In the genomic region with DNA sequence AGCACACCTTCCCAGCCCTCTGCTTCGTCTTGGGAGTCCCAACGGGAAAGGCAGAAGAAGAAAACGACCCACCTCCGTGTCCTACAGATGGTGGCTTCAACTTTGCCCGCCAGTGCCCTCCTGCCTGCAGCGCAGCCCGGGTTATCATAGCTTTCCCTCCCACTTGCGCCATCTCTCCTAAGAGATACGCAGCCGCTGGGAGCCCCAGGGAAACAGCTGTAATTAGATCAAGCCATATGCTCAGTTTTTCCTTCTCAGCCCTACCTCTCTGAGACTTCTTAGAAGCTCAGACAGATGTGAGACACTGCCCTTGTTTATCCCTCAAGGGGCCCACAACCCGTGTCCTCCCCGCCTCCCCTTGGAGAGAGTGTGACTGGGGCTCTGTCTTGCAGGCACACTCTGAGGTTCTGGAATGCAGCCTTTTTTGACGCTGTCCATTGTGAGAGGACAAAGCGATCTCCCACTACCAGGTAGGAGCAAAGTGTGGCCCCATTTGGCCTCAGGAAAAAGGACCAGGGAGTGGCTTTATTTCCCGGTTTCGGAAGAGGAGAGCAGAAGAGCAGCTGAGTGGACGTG, we compare ENCODE assay signal across 33 cellular contexts. TPM values are rescaled to one million over a fixed set of nuclear protein-coding genes. Genes with fewer than 3 reads are reported as not detected.
DNase-seq lines count a peak whose midpoint lies in the region; ATAC-seq, FAIRE-seq and TF ChIP-seq lines count a peak whose summit lies in the region.
"Had no signal": no experiment of that assay in that cellular context is flagged by ENCODE, and none has a peak within 500 bp of the region (broad histone marks: within the 10 kb centered on the region; RNA-seq: fewer than 3 reads in every experiment).

No MANE protein-coding gene starts in this region.

- TF ChIP-seq EP300 in H1 (IDR thresholded peaks at IDR 0.05; ENCODE audit: borderline replicate concordance in 1 of 2, low read depth in 2 of 2, low read length in 2 of 2): no peak

- FAIRE-seq in H1 (lab: Jason Lieb, UNC): no peak

- H3K4me2 ChIP-seq in H1 (ENCODE audit: insufficient read depth in 1 of 2, low read depth in 2 of 2, low read length in 2 of 2) (peak overlapping the region; percentile 68 to 70; a peak in 2 of 4 replicates), neuronal stem cell (ENCODE audit: insufficient read depth, low read length, poor library complexity, severe bottlenecking) (no peak overlapping the region)

- H2AK5ac ChIP-seq in H1 (ENCODE audit: low read depth, low read length): no peak overlapping the region
- H2AK5ac ChIP-seq in neuronal stem cell (ENCODE audit: low read depth, low read length): peak overlapping the region; percentile 90

- H3K23ac ChIP-seq in H1 (ENCODE audit: insufficient read length): no peak overlapping the region
- no peak overlapping the region for H3K23ac ChIP-seq in neuronal stem cell (ENCODE audit: low read depth, low read length, poor library complexity)

- H2AFZ ChIP-seq in H1 (ENCODE audit: low read length): no peak overlapping the region
- H2AFZ ChIP-seq in neuronal stem cell (ENCODE audit: low read length): peak overlapping the region; percentile 36

- TF ChIP-seq CTCF in CD8-positive, alpha-beta T cell (IDR thresholded peaks at IDR 0.05): no peak
- TF ChIP-seq CTCF in H1 (IDR thresholded peaks at IDR 0.05; ENCODE audit: control extremely low read depth in 1 of 3, insufficient read depth in 1 of 3, low read depth in 1 of 3, low read length in 3 of 3) (no peak), dorsolateral prefrontal cortex (IDR thresholded peaks at IDR 0.05 in 54 of 56, conservative IDR thresholded peaks at IDR 0.05 in 2 of 56; ENCODE audit: low read depth in 1 of 56, partially characterized antibody in 56 of 56) (no peak)

- H3K4me3 ChIP-seq in CD8-positive, alpha-beta T cell (ENCODE audit: low read depth, low read length): no peak overlapping the region
- H3K4me3 ChIP-seq in HUES64 (ENCODE audit: low read length) (no peak overlapping the region), H1 (ENCODE audit: extremely low read depth in 1 of 4, insufficient read depth in 2 of 4, low read depth in 3 of 4, low read length in 4 of 4) (peak overlapping the region in 1 of 4 experiments; percentile 46; a peak in 1 of 8 replicates), neuronal stem cell (ENCODE audit: low read length in 2 of 2) (no peak overlapping the region), dorsolateral prefrontal cortex (no peak overlapping the region)
- H3K4me3 ChIP-seq: breast epithelium, colonic mucosa, K562, MG63 had no signal

- H3K18ac ChIP-seq in H1 (ENCODE audit: extremely low read depth, low read length) (peak overlapping the region; percentile 60; the same call in 1 of the 2 replicates), neuronal stem cell (ENCODE audit: low read length) (peak overlapping the region; percentile 99)

- H2BK120ac ChIP-seq in H1 (replicated peaks; ENCODE audit: low read depth, low read length) (no peak overlapping the region), neuronal stem cell (ENCODE audit: low read depth, low read length) (no peak overlapping the region)

- no peak overlapping the region for H3K4me3 Mint-ChIP-seq in CD8-positive, alpha-beta T cell
- H3K4me3 Mint-ChIP-seq: endodermal cell; HFFc6; memory B cell; stimulated activated effector memory CD8-positive, alpha-beta T cell treated with anti-CD3 and anti-CD28 coated beads, Interleukin-12 subunit alpha, Interleukin-12 subunit beta, amount 100 ng/mL, for 72 hours had no signal

- H3K36me3 Mint-ChIP-seq in CD8-positive, alpha-beta T cell: peaks cover 34% of the 10 kb centered on the region
- H3K36me3 Mint-ChIP-seq: stimulated activated effector memory CD8-positive, alpha-beta T cell treated with anti-CD3 and anti-CD28 coated beads, Interleukin-12 subunit alpha, Interleukin-12 subunit beta, amount 100 ng/mL, for 72 hours had no signal

- 74% methylated on average over 17 of the region's 17 CpGs for WGBS in HUES64
- 69% methylated on average over 17 of the region's 17 CpGs; no CpG with 5 or more reads in 1 of the 2 experiments for WGBS in H1 (ENCODE audit: extremely low coverage in 1 of 2, insufficient coverage in 1 of 2, insufficient read length in 1 of 2, insufficient replicate concordance in 2 of 2, low coverage in 1 of 2, low lambda C conversion rate in 2 of 2, missing lambda C conversion rate in 1 of 2), 2 experiments
- WGBS in neuronal stem cell (ENCODE audit: extremely low coverage in 2 of 2, insufficient read length in 2 of 2, insufficient replicate concordance in 1 of 2), 2 donors: no CpG with 5 or more reads among the region's 17 CpGs

- POLR2A ChIA-PET in CD8-positive, alpha-beta T cell (lab: Charles Lee): no interaction called here
- POLR2A ChIA-PET in H1 (lab: Charles Lee; ENCODE audit: partially characterized antibody): no interaction called here

- no peaks in the 10 kb centered on the region for H3K79me1 ChIP-seq in H1 (ENCODE audit: low read depth, low read length)
- H3K79me1 ChIP-seq in neuronal stem cell (ENCODE audit: low read depth, low read length): peaks cover 2% of the 10 kb centered on the region

- TF ChIP-seq POLR2A in H1 (IDR thresholded peaks at IDR 0.05; ENCODE audit: control extremely low read depth in 1 of 2, low read depth in 2 of 2, low read length in 2 of 2): no peak

- peaks cover 8% of the 10 kb centered on the region for H3K4me1 ChIP-seq in CD8-positive, alpha-beta T cell (ENCODE audit: insufficient read depth, low read length)
- peaks cover 29% of the 10 kb centered on the region for H3K4me1 ChIP-seq in HUES64 (ENCODE audit: insufficient read depth, low read length)
- H3K4me1 ChIP-seq in H1 (replicated peaks in 1 of 4; ENCODE audit: control insufficient read depth in 3 of 4, insufficient read depth in 4 of 4, low read length in 3 of 4): peaks cover 12 to 40% (median 26%) of the 10 kb centered on the region in 4 experiments
- peaks cover 36 to 44% of the 10 kb centered on the region in 2 donors for H3K4me1 ChIP-seq in neuronal stem cell (ENCODE audit: control insufficient read depth in 2 of 2, insufficient read depth in 1 of 2, low read depth in 1 of 2, low read length in 2 of 2)
- H3K4me1 ChIP-seq: breast epithelium, colonic mucosa had no signal

- peaks cover 14% of the 10 kb centered on the region for H3K4me1 Mint-ChIP-seq in CD8-positive, alpha-beta T cell (ENCODE audit: low read depth)
- H3K4me1 Mint-ChIP-seq: stimulated activated effector memory CD8-positive, alpha-beta T cell treated with anti-CD3 and anti-CD28 coated beads, Interleukin-12 subunit alpha, Interleukin-12 subunit beta, amount 100 ng/mL, for 72 hours had no signal

- no peaks in the 10 kb centered on the region for H3K79me2 ChIP-seq in H1 (ENCODE audit: control insufficient read depth in 1 of 2, insufficient read depth in 2 of 2, low read length in 2 of 2)

- intact Hi-C loops in CD8-positive, alpha-beta T cell (cut with DNase I, micrococcal nuclease): loop anchor here in 1 of 2 experiments (10.0 kb wide), 1 partner anchor 326 kb away; no protein-coding TSS in a partner anchor
- intact Hi-C loops in Right ventricle myocardium superior (cut with DNase I) (loop anchor here (10.0 kb wide), 3 partner anchors 56 to 326 kb away; a partner anchor contains a TSS), dorsolateral prefrontal cortex (cut with DNase I) (no loop called here)

- CTCF ChIA-PET in CD8-positive, alpha-beta T cell (lab: Charles Lee): no interaction called here
- CTCF ChIA-PET in H1 (lab: Charles Lee; ENCODE audit: partially characterized antibody): interaction anchor here (0.6 to 4.8 kb wide), 5 partner anchors 19 to 1981 kb away, joined by 3 to 37 read pairs (median 5); no protein-coding TSS in a partner anchor

- H3K36me3 ChIP-seq in CD8-positive, alpha-beta T cell (ENCODE audit: insufficient read depth, low read length): peaks cover 10% of the 10 kb centered on the region
- H3K36me3 ChIP-seq in HUES64 (ENCODE audit: insufficient read depth, low read length): no peaks in the 10 kb centered on the region
- peaks cover 0 to 3% (median 0%) of the 10 kb centered on the region in 4 experiments; a peak in 1 of 8 replicates for H3K36me3 ChIP-seq in H1 (ENCODE audit: control insufficient read depth in 2 of 4, insufficient read depth in 4 of 4, low read length in 3 of 4)
- no peaks in the 10 kb centered on the region for H3K36me3 ChIP-seq in neuronal stem cell (replicated peaks in 1 of 2; ENCODE audit: control insufficient read depth in 2 of 2, insufficient read depth in 2 of 2, low read length in 2 of 2)
- H3K36me3 ChIP-seq: breast epithelium, colonic mucosa, MG63 had no signal

- peak overlapping the region; percentile 23; the same call in 1 of the 2 replicates for H3K9ac ChIP-seq in HUES64 (ENCODE audit: low read depth, low read length)
- no peak overlapping the region; a peak in 1 of 7 replicates for H3K9ac ChIP-seq in H1 (replicated peaks in 1 of 4; ENCODE audit: extremely low read depth in 1 of 4, low read depth in 3 of 4, low read length in 3 of 4)
- no peak overlapping the region for H3K9ac ChIP-seq in neuronal stem cell (ENCODE audit: low read depth, low read length, poor library complexity)

- H2BK20ac ChIP-seq in H1 (ENCODE audit: low read length): no peak overlapping the region; the same call in 1 of the 2 replicates

- H3K27ac Mint-ChIP-seq in CD8-positive, alpha-beta T cell: peak overlapping the region; percentile 33
- H3K27ac Mint-ChIP-seq: endodermal cell; HFFc6; memory B cell; stimulated activated effector memory CD8-positive, alpha-beta T cell treated with anti-CD3 and anti-CD28 coated beads, Interleukin-12 subunit alpha, Interleukin-12 subunit beta, amount 100 ng/mL, for 72 hours had no signal

- no peak overlapping the region for H3K56ac ChIP-seq in H1 (replicated peaks; ENCODE audit: insufficient read length, low read depth, low read length)

- H2BK5ac ChIP-seq in H1 (ENCODE audit: low read depth, low read length) (no peak overlapping the region), neuronal stem cell (ENCODE audit: low read length) (no peak overlapping the region)

- H4K91ac ChIP-seq in H1 (replicated peaks; ENCODE audit: insufficient read length, low read length) (peak overlapping the region; percentile 34), neuronal stem cell (ENCODE audit: low read depth, low read length, poor library complexity) (no peak overlapping the region)

- no peak for DNase-seq in CD8-positive, alpha-beta T cell
- DNase-seq in H1 (ENCODE audit: low read depth in 1 of 2, low spot score in 2 of 2) (no peak), neuronal stem cell (ENCODE audit: low spot score) (no peak), GF-D8 (lab: John Stamatoyannopoulos, UW) (no peak), Right ventricle myocardium superior (no peak), dorsolateral prefrontal cortex (no peak)
- no peak for DNase-seq in activated CD4-positive, alpha-beta T cell treated with anti-CD3 and anti-CD28 coated beads, Interleukin-2, amount 50 U/mL, for 1 hour
- DNase-seq: ACHN; activated naive CD4-positive, alpha-beta T cell treated with anti-CD3 and anti-CD28 coated beads, Interleukin-2, amount 50 U/mL, for 16 hours; amygdala; Calu3; colonic mucosa; EL; endodermal cell; HFFc6; MG63; NCI-H1417; NCI-H2107; NCI-H526 treated with DMSO at 0.1 percent for 48 hours; occipital lobe; RPMI8226; stimulated activated CD4-positive, alpha-beta T cell treated with anti-CD3 and anti-CD28 coated beads, Interleukin-2, amount 100 ng/mL, for 48 hours; T-helper 2 cell had no signal

- H3K14ac ChIP-seq in H1 (ENCODE audit: insufficient read length): no peak overlapping the region
- H3K14ac ChIP-seq in neuronal stem cell (ENCODE audit: low read length): no peak overlapping the region

- no peaks in the 10 kb centered on the region for H3K9me3 Mint-ChIP-seq in CD8-positive, alpha-beta T cell
- H3K9me3 Mint-ChIP-seq: endodermal cell; HFFc6; memory B cell; stimulated activated effector memory CD8-positive, alpha-beta T cell treated with anti-CD3 and anti-CD28 coated beads, Interleukin-12 subunit alpha, Interleukin-12 subunit beta, amount 100 ng/mL, for 72 hours had no signal

- no peak overlapping the region for H3K27ac ChIP-seq in CD8-positive, alpha-beta T cell (ENCODE audit: low read depth, low read length)
- H3K27ac ChIP-seq in HUES64 (ENCODE audit: low read depth, low read length) (0 out of 2 replicates have a peak overlapping the region, but pooled peaks have one; percentile 16), H1 (ENCODE audit: low read depth, low read length) (no peak overlapping the region), neuronal stem cell (replicated peaks; ENCODE audit: low read length) (no peak overlapping the region), dorsolateral prefrontal cortex (no peak overlapping the region)
- H3K27ac ChIP-seq: breast epithelium, C4-2B, colonic mucosa had no signal

- peak overlapping the region; percentile 27; the same call in 1 of the 2 replicates for H2BK12ac ChIP-seq in H1 (ENCODE audit: low read depth, low read length)
- H2BK12ac ChIP-seq in neuronal stem cell (ENCODE audit: low read length): no peak overlapping the region

- H2BK15ac ChIP-seq in H1 (ENCODE audit: low read length): no peak overlapping the region
- H2BK15ac ChIP-seq in neuronal stem cell (ENCODE audit: low read length): peak overlapping the region; percentile 13

- no peaks in the 10 kb centered on the region for H3K27me3 Mint-ChIP-seq in CD8-positive, alpha-beta T cell (ENCODE audit: low read depth)

- H4K5ac ChIP-seq in H1 (ENCODE audit: insufficient read length, low read depth, low read length): no peak overlapping the region

- H4K20me1 ChIP-seq in H1 (replicated peaks in 1 of 2; ENCODE audit: control insufficient read depth in 1 of 2, insufficient read depth in 2 of 2, low read length in 2 of 2): no peaks in the 10 kb centered on the region

- H3K23me2 ChIP-seq in H1 (ENCODE audit: low read depth, low read length): peaks cover 7% of the 10 kb centered on the region; the same call in 1 of the 2 replicates

- peak overlapping the region; percentile 44 for H3K4ac ChIP-seq in H1 (replicated peaks; ENCODE audit: insufficient read length, low read depth, low read length)
- peak overlapping the region; percentile 19 for H3K4ac ChIP-seq in neuronal stem cell (ENCODE audit: low read length)

- H3K27me3 ChIP-seq in CD8-positive, alpha-beta T cell (ENCODE audit: insufficient read depth, low read length): no peaks in the 10 kb centered on the region
- H3K27me3 ChIP-seq in HUES64 (ENCODE audit: insufficient read depth, low read length) (peaks cover 60% of the 10 kb centered on the region), H1 (replicated peaks in 1 of 4; ENCODE audit: control insufficient read depth in 3 of 4, extremely low read depth in 1 of 4, insufficient read depth in 3 of 4, low read length in 3 of 4) (peaks cover 8 to 61% (median 46%) of the 10 kb centered on the region in 4 experiments), neuronal stem cell (ENCODE audit: control insufficient read depth in 3 of 3, insufficient read depth in 3 of 3, low read depth in 1 of 3, low read length in 3 of 3) (peaks cover 0 to 4% (median 0%) of the 10 kb centered on the region in 3 experiments), dorsolateral prefrontal cortex (no peaks in the 10 kb centered on the region)
- H3K27me3 ChIP-seq: breast epithelium, colonic mucosa, MG63 had no signal

- ATAC-seq in CD8-positive, alpha-beta T cell: no peak
- no peak for ATAC-seq in Right ventricle myocardium superior (ENCODE audit: poor library complexity)
- ATAC-seq: K562; SK-N-SH treated with all-trans-retinoic acid at 6 μM for 48 hours; stimulated activated effector memory CD8-positive, alpha-beta T cell treated with anti-CD3 and anti-CD28 coated beads, Interleukin-12 subunit alpha, Interleukin-12 subunit beta, amount 100 ng/mL, for 72 hours had no signal

- no peaks in the 10 kb centered on the region for H3K9me3 ChIP-seq in CD8-positive, alpha-beta T cell (ENCODE audit: low read length)
- H3K9me3 ChIP-seq in HUES64 (ENCODE audit: insufficient read depth, low read depth, low read length): no peaks in the 10 kb centered on the region
- no peaks in the 10 kb centered on the region for H3K9me3 ChIP-seq in H1 (ENCODE audit: insufficient read depth in 2 of 2, low read depth in 1 of 2, low read length in 1 of 2)
- no peaks in the 10 kb centered on the region for H3K9me3 ChIP-seq in neuronal stem cell (replicated peaks in 1 of 2; ENCODE audit: control insufficient read depth in 2 of 2, insufficient read depth in 1 of 2, low read depth in 1 of 2, low read length in 2 of 2)
- H3K9me3 ChIP-seq: breast epithelium, colonic mucosa, MG63 had no signal

- no peak for TF ChIP-seq RAD21 in H1 (IDR thresholded peaks at IDR 0.05 in 1 of 2, conservative IDR thresholded peaks at IDR 0.05 in 1 of 2; ENCODE audit: low read depth in 2 of 2, low read length in 2 of 2)

- H4K8ac ChIP-seq in H1 (ENCODE audit: extremely low read depth, insufficient read depth, low read length) (no peak overlapping the region; the same call in 1 of the 2 replicates), neuronal stem cell (ENCODE audit: low read depth, low read length) (no peak overlapping the region)

RNA-seq across cellular contexts. Expression of a gene that starts 31.3 kb away (rescaled TPM):
- total RNA-seq in CD8-positive, alpha-beta T cell: not detected
- not detected for polyA plus RNA-seq in HUES64 (2013, experiment 1 of 2)
- 0.25 TPM for polyA plus RNA-seq in HUES64 (2013, experiment 2 of 2)
- total RNA-seq in H1 (2021; fragmentation: NEBNext Ultra II Directional; extraction: Animal tissue kit (Norgen Biotek cat#: 25700)): not detected in 2 replicates
- polyA plus RNA-seq in H1 (2011; rRNA removed): 0.06 and 0.18 TPM in 2 replicates
- 0.12 TPM for polyA plus RNA-seq in H1 (2011; cell fraction: cytosol; rRNA removed)
- 0.23 TPM for polyA plus RNA-seq in H1 (2011; cell fraction: nucleus; rRNA removed)
- polyA plus RNA-seq in H1 (2012, experiment 1 of 2): 0.15 to 0.29 TPM in 2 of 4 replicates, not detected in the others
- polyA plus RNA-seq in H1 (2012, experiment 2 of 2): 0.42 TPM
- 0.06 TPM for polyA plus RNA-seq in H1 (2013, experiment 1 of 2)
- polyA plus RNA-seq in H1 (2013, experiment 2 of 2): 0.02 TPM
- 0.17 TPM in 1 of 2 replicates, not detected in the other for polyA minus RNA-seq in H1 (2011; rRNA and poly(A)+ RNA removed)
- not detected for polyA minus RNA-seq in H1 (2011; cell fraction: cytosol; rRNA and poly(A)+ RNA removed)
- polyA minus RNA-seq in H1 (2011; cell fraction: nucleus; rRNA and poly(A)+ RNA removed): not detected
- polyA plus RNA-seq in neuronal stem cell (2013, experiment 1 of 2): 0.45 TPM
- 0.51 TPM for polyA plus RNA-seq in neuronal stem cell (2013, experiment 2 of 2)
- not detected for total RNA-seq in Right ventricle myocardium superior
- under 1 TPM in 6 of 120 experiments, not detected in 114; 0.39 to 0.83 (median 0.59) TPM for total RNA-seq in dorsolateral prefrontal cortex
- total RNA-seq: breast epithelium, Calu3, endodermal cell, HFFc6, K562, myocyte, occipital lobe, renal cortical epithelial cell, urinary bladder had no signal
- polyA plus RNA-seq: K562, urinary bladder had no signal

RNA-seq across cellular contexts. Expression of a gene that starts 53.4 kb away (rescaled TPM):
- 10 to 100 TPM in 1 of 2 experiments, 1 to 10 TPM in 1; 9.7 to 10.3 TPM for total RNA-seq in CD8-positive, alpha-beta T cell
- 5.4 TPM for polyA plus RNA-seq in HUES64 (2013, experiment 1 of 2)
- 4.8 TPM for polyA plus RNA-seq in HUES64 (2013, experiment 2 of 2)
- 5.8 and 6.1 TPM in 2 replicates for total RNA-seq in H1 (2021; fragmentation: NEBNext Ultra II Directional; extraction: Animal tissue kit (Norgen Biotek cat#: 25700))
- 2.1 and 3.6 TPM in 2 replicates for polyA plus RNA-seq in H1 (2011; rRNA removed)
- 2.9 TPM for polyA plus RNA-seq in H1 (2011; cell fraction: cytosol; rRNA removed)
- polyA plus RNA-seq in H1 (2011; cell fraction: nucleus; rRNA removed): 4.0 TPM
- 3.0 to 5.0 TPM (median 4.1 TPM) in 4 replicates for polyA plus RNA-seq in H1 (2012, experiment 1 of 2)
- 8.6 TPM for polyA plus RNA-seq in H1 (2012, experiment 2 of 2)
- 3.0 TPM for polyA plus RNA-seq in H1 (2013, experiment 1 of 2)
- polyA plus RNA-seq in H1 (2013, experiment 2 of 2): 3.0 TPM
- polyA minus RNA-seq in H1 (2011; rRNA and poly(A)+ RNA removed): 7.2 and 7.6 TPM in 2 replicates
- 2.6 TPM for polyA minus RNA-seq in H1 (2011; cell fraction: cytosol; rRNA and poly(A)+ RNA removed)
- 3.6 TPM for polyA minus RNA-seq in H1 (2011; cell fraction: nucleus; rRNA and poly(A)+ RNA removed)
- polyA plus RNA-seq in neuronal stem cell (2013, experiment 1 of 2): 4.4 TPM
- 5.5 TPM for polyA plus RNA-seq in neuronal stem cell (2013, experiment 2 of 2)
- 10.4 TPM for total RNA-seq in Right ventricle myocardium superior
- 100 to 1,000 TPM in 119 of 120 experiments, 10 to 100 TPM in 1; 72.3 to 269 (median 208) TPM for total RNA-seq in dorsolateral prefrontal cortex
